In the genomic region with DNA sequence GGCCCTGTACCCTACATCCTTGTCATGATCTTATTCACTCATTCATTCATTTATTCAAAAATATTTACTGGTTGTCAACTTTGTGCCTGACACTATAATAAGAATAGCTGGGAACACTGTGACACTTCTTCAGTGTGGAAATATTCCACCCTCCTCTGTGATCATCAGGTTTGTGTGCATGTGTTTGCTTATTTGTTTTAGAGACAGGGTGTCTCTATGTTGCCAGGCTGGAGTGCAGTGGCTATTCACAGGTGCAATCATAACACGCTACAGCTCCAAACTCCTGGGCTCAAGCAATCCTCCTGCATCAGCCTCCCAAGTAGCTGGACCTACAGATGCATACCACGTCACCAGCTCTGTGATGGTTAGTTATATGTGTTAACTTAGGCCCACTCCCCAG, we compare ENCODE assay signal across 19 cellular contexts. TPM values are rescaled to one million over a fixed set of nuclear protein-coding genes. Genes with fewer than 3 reads are reported as not detected.
DNase-seq lines count a peak whose midpoint lies in the region; ATAC-seq, FAIRE-seq and TF ChIP-seq lines count a peak whose summit lies in the region.
"Had no signal": no experiment of that assay in that cellular context is flagged by ENCODE, and none has a peak within 500 bp of the region (broad histone marks: within the 10 kb centered on the region; RNA-seq: fewer than 3 reads in every experiment).

No MANE protein-coding gene starts in this region.

- no peaks in the 10 kb centered on the region for H4K20me1 ChIP-seq in HepG2 (ENCODE audit: insufficient read depth, low read length)

- DNase-seq in HepG2 (ENCODE audit: low spot score) (no peak), heart right ventricle (no peak), right cardiac atrium (no peak), HPDE6-E6E7 (ENCODE audit: extremely low spot score) (no peak), HAP-1 (ENCODE audit: low spot score in 2 of 2) (no peak)
- DNase-seq: ACHN; BE2C; C1 segment of cervical spinal cord; Caco-2; CD4-positive, alpha-beta T cell; H9 had no signal

- H2AFZ ChIP-seq in HepG2 (ENCODE audit: low read length): no peak overlapping the region

- TF ChIP-seq EP300 in HepG2 (IDR thresholded peaks at IDR 0.05; ENCODE audit: low read depth in 2 of 2, low read length in 2 of 2) (no peak), HepG2 (CRISPR knock-in tag; IDR thresholded peaks at IDR 0.05; ENCODE audit: borderline replicate concordance) (no peak)

- H3K27me3 Mint-ChIP-seq in stimulated activated memory B cell treated with anti-CD40 and anti-IgM and Interleukin-4, amounts not matched to agents 10 μg/mL and 1 μg/mL and 100 μg/mL, for 72 hours: no peaks in the 10 kb centered on the region
- H3K27me3 Mint-ChIP-seq: CD4-positive, alpha-beta T cell had no signal

- no peaks in the 10 kb centered on the region for H3K27me3 ChIP-seq in liver (ENCODE audit: control insufficient read depth in 4 of 4, insufficient read depth in 4 of 4, low read length in 3 of 4)
- no peaks in the 10 kb centered on the region for H3K27me3 ChIP-seq in HepG2 (ENCODE audit: control insufficient read depth in 1 of 2, insufficient read depth in 2 of 2, low read length in 2 of 2)
- no peaks in the 10 kb centered on the region for H3K27me3 ChIP-seq in heart right ventricle
- no peaks in the 10 kb centered on the region for H3K27me3 ChIP-seq in right cardiac atrium (ENCODE audit: control insufficient read depth, insufficient read depth)
- H3K27me3 ChIP-seq in HAP-1 (ENCODE audit: low read depth): no peaks in the 10 kb centered on the region
- H3K27me3 ChIP-seq: BE2C had no signal

- H3K9me3 ChIP-seq in liver (ENCODE audit: control insufficient read depth in 4 of 4, low read length in 3 of 4) (no peaks in the 10 kb centered on the region), HepG2 (ENCODE audit: low read length) (no peaks in the 10 kb centered on the region), heart right ventricle (no peaks in the 10 kb centered on the region), right cardiac atrium (ENCODE audit: control insufficient read depth, low read length) (no peaks in the 10 kb centered on the region), HAP-1 (no peaks in the 10 kb centered on the region)
- H3K9me3 ChIP-seq: BE2C, Caco-2 had no signal

- H3K79me2 ChIP-seq in HepG2 (ENCODE audit: insufficient read depth, low read length): no peaks in the 10 kb centered on the region

- H3K4me1 ChIP-seq in liver (ENCODE audit: control insufficient read depth in 4 of 4, insufficient read depth in 4 of 4, low read length in 3 of 4) (peaks cover 6 to 34% (median 14%) of the 10 kb centered on the region in 4 donors), HepG2 (ENCODE audit: insufficient read depth, low read length) (no peaks in the 10 kb centered on the region), heart right ventricle (peaks cover 0 to 26% (median 7%) of the 10 kb centered on the region in 9 donors), right cardiac atrium (ENCODE audit: control insufficient read depth, insufficient read depth, low read length) (peaks cover 4% of the 10 kb centered on the region), HAP-1 (peaks cover 48% of the 10 kb centered on the region)
- H3K4me1 ChIP-seq: BE2C, Caco-2 had no signal

- H3K4me2 ChIP-seq in HepG2 (ENCODE audit: low read depth, low read length): no peak overlapping the region

- H3K27ac ChIP-seq in liver (ENCODE audit: low read depth in 1 of 2, low read length in 2 of 2): no peak overlapping the region
- H3K27ac ChIP-seq in HepG2 (ENCODE audit: extremely low read length, insufficient read depth, low read length): no peak overlapping the region
- peak overlapping the region in 5 of 10 donors; percentile 17 to 43 (median 33) for H3K27ac ChIP-seq in heart right ventricle
- H3K27ac ChIP-seq in right cardiac atrium (ENCODE audit: low read length): peak overlapping the region; percentile 85

- H3K9me3 Mint-ChIP-seq in stimulated activated memory B cell treated with anti-CD40 and anti-IgM and Interleukin-4, amounts not matched to agents 10 μg/mL and 1 μg/mL and 100 μg/mL, for 72 hours: no peaks in the 10 kb centered on the region
- H3K9me3 Mint-ChIP-seq: CD4-positive, alpha-beta T cell; H9 had no signal

- peaks cover 16% of the 10 kb centered on the region for H3K4me1 Mint-ChIP-seq in stimulated activated memory B cell treated with anti-CD40 and anti-IgM and Interleukin-4, amounts not matched to agents 10 μg/mL and 1 μg/mL and 100 μg/mL, for 72 hours

- no peaks in the 10 kb centered on the region for H3K36me3 ChIP-seq in liver (ENCODE audit: control insufficient read depth in 4 of 4, insufficient read depth in 3 of 4, low read depth in 1 of 4, low read length in 3 of 4)
- H3K36me3 ChIP-seq in HepG2 (replicated peaks in 1 of 2; ENCODE audit: control insufficient read depth in 1 of 2, insufficient read depth in 2 of 2, low read length in 2 of 2): no peaks in the 10 kb centered on the region
- H3K36me3 ChIP-seq in heart right ventricle: no peaks in the 10 kb centered on the region
- H3K36me3 ChIP-seq in HAP-1 (replicated peaks): no peaks in the 10 kb centered on the region
- H3K36me3 ChIP-seq: BE2C had no signal

- H3K9ac ChIP-seq in liver (ENCODE audit: low read depth in 1 of 2, low read length in 2 of 2) (no peak overlapping the region), HepG2 (ENCODE audit: insufficient read depth, low read depth, low read length) (no peak overlapping the region)

- no peak overlapping the region for H3K4me3 Mint-ChIP-seq in stimulated activated memory B cell treated with anti-CD40 and anti-IgM and Interleukin-4, amounts not matched to agents 10 μg/mL and 1 μg/mL and 100 μg/mL, for 72 hours
- H3K4me3 Mint-ChIP-seq: CD4-positive, alpha-beta T cell; H9 had no signal

- WGBS in liver: 66% methylated on average over 2 of the region's 2 CpGs
- 0% methylated on average over 2 of the region's 2 CpGs for WGBS in HepG2 (ENCODE audit: low lambda C conversion rate)
- 68 to 79% methylated on average over 2 of the region's 2 CpGs for WGBS in heart right ventricle, 2 donors
- WGBS in right cardiac atrium: 82% methylated on average over 2 of the region's 2 CpGs

- no peak for ATAC-seq in HepG2
- peak in 6 of 8 donors; percentile 46 to 93 (median 64) for ATAC-seq in heart right ventricle
- peak; percentile 84 to 86 for ATAC-seq in right cardiac atrium
- ATAC-seq in stimulated activated memory B cell treated with anti-CD40 and anti-IgM and Interleukin-4, amounts not matched to agents 10 μg/mL and 1 μg/mL and 100 μg/mL, for 72 hours: no peak
- no peak for ATAC-seq in HG02938 (IDR thresholded peaks at IDR 0.05; ENCODE audit: unreplicated experiment)

- TF ChIP-seq RAD21 in liver (IDR thresholded peaks at IDR 0.05): no peak
- TF ChIP-seq RAD21 in HepG2 (CRISPR knock-in tag; IDR thresholded peaks at IDR 0.05): no peak

- POLR2A ChIA-PET in HepG2 (lab: Yijun Ruan, JAX): no interaction called here

- no peak for TF ChIP-seq POLR2A in HepG2 (IDR thresholded peaks at IDR 0.05; ENCODE audit: insufficient read depth in 1 of 2, low read depth in 2 of 2, low read length in 2 of 2)

- no peak for TF ChIP-seq CTCF in liver (IDR thresholded peaks at IDR 0.05; ENCODE audit: low read depth, low read length, missing input control)
- no peak for TF ChIP-seq CTCF in HepG2 (CRISPR knock-in tag; IDR thresholded peaks at IDR 0.05)
- TF ChIP-seq CTCF in heart right ventricle (IDR thresholded peaks at IDR 0.05): no peak

- in situ Hi-C loops in HepG2 (cut with HindIII; ENCODE audit: extremely low pct_ligation_motif_present, low pct_unique_long_range_greater_than_20kb) (no loop called here), HAP-1 (cut with MboI; ENCODE audit: low sequenced_read_pairs) (no loop called here)

- no peak overlapping the region for H3K4me3 ChIP-seq in liver (ENCODE audit: low read depth in 1 of 3, low read length in 3 of 3)
- no peak overlapping the region for H3K4me3 ChIP-seq in HepG2 (replicated peaks in 1 of 3; ENCODE audit: insufficient read depth in 1 of 3, low read depth in 2 of 3, low read length in 3 of 3)
- H3K4me3 ChIP-seq in heart right ventricle: no peak overlapping the region
- no peak overlapping the region for H3K4me3 ChIP-seq in right cardiac atrium (ENCODE audit: low read length)
- H3K4me3 ChIP-seq in HAP-1: no peak overlapping the region

- BruUV-seq in HepG2 (replicated peaks; lab: Mats Ljungman, UMichigan): no TSS peak

- FAIRE-seq in HepG2 (lab: Jason Lieb, UNC): no peak
- FAIRE-seq: A204.1, G401.6, GM12891, GM19239, H1 had no signal

- H3K36me3 Mint-ChIP-seq in stimulated activated memory B cell treated with anti-CD40 and anti-IgM and Interleukin-4, amounts not matched to agents 10 μg/mL and 1 μg/mL and 100 μg/mL, for 72 hours: no peaks in the 10 kb centered on the region

- CTCF ChIA-PET in HepG2 (lab: Yijun Ruan, JAX; ENCODE audit: low intra/inter-chr PET ratio, low total read pairs): no interaction called here

- intact Hi-C loops in HepG2 (cut with micrococcal nuclease; ENCODE audit: unreplicated experiment): no loop called here
- intact Hi-C loops in heart right ventricle (cut with DNase I): loop anchor here in 5 of 10 donors (5.0 to 10.0 kb wide), 5 partner anchors 43 to 70 kb away; a partner anchor contains a TSS
- intact Hi-C loops in right cardiac atrium (cut with DNase I): no loop called here

- peak overlapping the region; percentile 18 for H3K27ac Mint-ChIP-seq in stimulated activated memory B cell treated with anti-CD40 and anti-IgM and Interleukin-4, amounts not matched to agents 10 μg/mL and 1 μg/mL and 100 μg/mL, for 72 hours
- H3K27ac Mint-ChIP-seq: CD4-positive, alpha-beta T cell; H9 had no signal

RNA-seq across cellular contexts. Expression of a gene that starts 50.0 kb away (rescaled TPM):
- total RNA-seq in liver (10 to 100 TPM; 16.3 to 16.5 TPM), HepG2 (2016; rRNA removed; fragmentation: Illumina TruSeq; extraction: Trizol) (not detected in 2 replicates), heart right ventricle (10 to 100 TPM; 35.5 to 79.8 (median 57.0) TPM), right cardiac atrium (10 to 100 TPM; 36.7 to 47.4 (median 37.0) TPM)
- polyA plus RNA-seq in liver (1 to 10 TPM; 1.5 to 2.6 TPM), HepG2 (2011; rRNA removed) (not detected in 2 replicates), heart right ventricle (10 to 100 TPM in 1 of 2 donors, 1 to 10 TPM in 1; 8.7 to 12.8 TPM), right cardiac atrium (12.5 TPM)
- total RNA-seq in HepG2 (2016; cell fraction: cytosol; rRNA removed; fragmentation: Illumina TruSeq; extraction: Trizol; ENCODE audit: low read depth): not detected in 2 replicates
- 0.04 TPM in 1 of 2 replicates, not detected in the other for total RNA-seq in HepG2 (2016; cell fraction: insoluble cytoplasmic fraction; rRNA removed; fragmentation: Illumina TruSeq; extraction: Trizol)
- not detected in 2 replicates for total RNA-seq in HepG2 (2016; cell fraction: membrane; rRNA removed; fragmentation: Illumina TruSeq; extraction: Trizol)
- total RNA-seq in HepG2 (2016; cell fraction: nucleus; rRNA removed; fragmentation: Illumina TruSeq; extraction: Trizol): not detected in 2 replicates
- polyA plus RNA-seq in HepG2 (2011; cell fraction: cytosol; rRNA removed): not detected in 2 replicates
- polyA plus RNA-seq in HepG2 (2011; cell fraction: nucleus; rRNA removed): not detected in 2 replicates
- not detected in 2 replicates for polyA plus RNA-seq in HepG2 (2012)
- polyA plus RNA-seq in HepG2 (2016; cell fraction: cytosol; fragmentation: Illumina TruSeq; extraction: Trizol; ENCODE audit: low read depth): not detected in 2 replicates
- not detected in 2 replicates for polyA plus RNA-seq in HepG2 (2016; cell fraction: insoluble cytoplasmic fraction; fragmentation: Illumina TruSeq; extraction: Trizol; ENCODE audit: low read depth)
- not detected in 2 replicates for polyA plus RNA-seq in HepG2 (2016; cell fraction: membrane; fragmentation: Illumina TruSeq; extraction: Trizol; ENCODE audit: low read depth)
- polyA plus RNA-seq in HepG2 (2016; cell fraction: nucleus; fragmentation: Illumina TruSeq; extraction: Trizol; ENCODE audit: insufficient read depth, low read depth): not detected in 2 replicates
- polyA minus RNA-seq in HepG2 (2011; rRNA and poly(A)+ RNA removed; ENCODE audit: low replicate concordance): 5.6 TPM in 1 of 2 replicates, not detected in the other
- not detected in 2 replicates for polyA minus RNA-seq in HepG2 (2011; cell fraction: cytosol; rRNA and poly(A)+ RNA removed)
- not detected in 2 replicates for polyA minus RNA-seq in HepG2 (2011; cell fraction: nucleus; rRNA and poly(A)+ RNA removed)

Comparison
In these comparisons a context has a peak if more than half of its experiments do, and no peak if none do; other contexts are left out.
1. RNA of a gene that starts 50.0 kb away (total RNA-seq): 35.5 to 79.8 TPM in heart right ventricle, 36.7 to 47.4 TPM in right cardiac atrium and 16.3 to 16.5 TPM in liver; 0.04 TPM in HepG2; every median in the first group is over 10 times any median in the second.
2. ATAC-seq: peak in heart right ventricle (6 of 8) and right cardiac atrium (2 of 2); none in HepG2 (single experiment), stimulated activated memory B cell treated with anti-CD40 and anti-IgM and Interleukin-4, amounts not matched to agents 10 μg/mL and 1 μg/mL and 100 μg/mL, for 72 hours (single experiment) and HG02938 (single experiment).